Comparison of ENCODE assay signal across 15 cellular contexts in the genomic region with DNA sequence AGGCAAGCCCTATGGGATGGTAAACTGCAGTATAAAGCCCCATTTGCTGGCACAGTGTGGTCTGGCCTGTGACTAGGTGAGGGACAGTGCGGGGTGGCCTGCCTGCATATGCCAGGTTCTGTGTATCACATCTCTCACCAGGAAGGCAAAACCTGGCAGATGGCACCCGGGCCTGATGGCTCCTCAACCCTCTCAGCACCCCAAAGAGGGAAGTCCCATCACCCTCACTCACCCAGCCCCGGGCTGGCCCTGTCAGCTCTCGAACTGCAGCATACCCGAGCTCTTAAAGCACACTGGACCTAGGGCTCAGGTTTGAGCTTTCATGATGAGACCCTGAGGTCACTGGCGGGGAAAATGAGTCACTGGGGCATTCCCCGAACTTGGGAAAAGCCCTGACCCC.
"Had no signal": no experiment of that assay in that cellular context is flagged by ENCODE, and none has a peak within 500 bp of the region (broad histone marks: within the 10 kb centered on the region; RNA-seq: fewer than 3 reads in every experiment).

No MANE protein-coding gene starts in this region.

- ATAC-seq: activated CD8-positive, alpha-beta T cell treated with anti-CD3 and anti-CD28 coated beads, Interleukin-2, amount 10 ng/mL, durations not matched to agents 7 days and 5 days had no signal

- H3K9me3 Mint-ChIP-seq: activated T-helper 1 cell treated with anti-CD3 and anti-CD28 coated beads, Interleukin-12 subunit alpha, Interleukin-12 subunit beta, Interleukin-2, Interleukin-4 antibody, amounts not matched to agents 30 ng/mL and 10 ng/mL and 1 ng/mL, durations not matched to agents 14 hours and 24 hours and 36 hours had no signal

- H3K27ac ChIP-seq: cardiac muscle cell, colonic mucosa, esophagus muscularis mucosa, neural progenitor cell, ovary, thyroid gland had no signal

- H3K27ac Mint-ChIP-seq: activated CD8-positive, alpha-beta T cell treated with anti-CD3 and anti-CD28 coated beads, Interleukin-2, amount 10 ng/mL, durations not matched to agents 7 days and 5 days; activated T-helper 1 cell treated with anti-CD3 and anti-CD28 coated beads, Interleukin-12 subunit alpha, Interleukin-12 subunit beta, Interleukin-2, Interleukin-4 antibody, amounts not matched to agents 30 ng/mL and 10 ng/mL and 1 ng/mL, durations not matched to agents 14 hours and 24 hours and 36 hours; neural progenitor cell had no signal

- H3K4me1 ChIP-seq: neural progenitor cell had no signal

- H3K9me3 ChIP-seq: colonic mucosa, ovary, thyroid gland had no signal

- H3K4me3 ChIP-seq: cardiac muscle cell, colonic mucosa, esophagus muscularis mucosa, neural progenitor cell, ovary, thyroid gland had no signal

- H3K4me3 Mint-ChIP-seq: activated CD8-positive, alpha-beta T cell treated with anti-CD3 and anti-CD28 coated beads, Interleukin-2, amount 10 ng/mL, durations not matched to agents 7 days and 5 days; activated T-helper 1 cell treated with anti-CD3 and anti-CD28 coated beads, Interleukin-12 subunit alpha, Interleukin-12 subunit beta, Interleukin-2, Interleukin-4 antibody, amounts not matched to agents 30 ng/mL and 10 ng/mL and 1 ng/mL, durations not matched to agents 14 hours and 24 hours and 36 hours; neural progenitor cell had no signal

- H3K27me3 ChIP-seq: cardiac muscle cell, colonic mucosa, esophagus muscularis mucosa, neural progenitor cell, ovary, thyroid gland had no signal

- DNase-seq: activated CD4-positive, alpha-beta T cell treated with anti-CD3 and anti-CD28 coated beads for 48 hours; activated CD8-positive, alpha-beta memory T cell treated with anti-CD3 and anti-CD28 coated beads, Interleukin-2, amount 50 U/mL, for 48 hours; activated CD8-positive, alpha-beta T cell treated with anti-CD3 and anti-CD28 coated beads, Interleukin-2, amount 10 ng/mL, durations not matched to agents 7 days and 5 days; activated naive CD4-positive, alpha-beta T cell; colonic mucosa; hippocampal formation; stimulated activated CD4-positive, alpha-beta T cell treated with anti-CD3 and anti-CD28 coated beads, Interleukin-12 subunit alpha, Interleukin-12 subunit beta, amount 100 ng/mL, for 4 hours; stimulated activated CD4-positive, alpha-beta T cell treated with anti-CD3 and anti-CD28 coated beads, Interleukin-2, amount 100 ng/mL, for 24 hours; T-helper 2 cell; thyroid gland had no signal

- H3K36me3 ChIP-seq: cardiac muscle cell, colonic mucosa, esophagus muscularis mucosa, neural progenitor cell, ovary, thyroid gland had no signal
